In genomic region chr1:176187001-176187400, GRCh38 we compare ENCODE assay signal across 24 cellular contexts. TPM values are rescaled to one million over a fixed set of nuclear protein-coding genes. Genes with fewer than 3 reads are reported as not detected.
DNase-seq lines count a peak whose midpoint lies in the region; ATAC-seq and TF ChIP-seq lines count a peak whose summit lies in the region.
"Had no signal": no experiment of that assay in that cellular context is flagged by ENCODE, and none has a peak within 500 bp of the region (broad histone marks: within the 10 kb centered on the region; RNA-seq: fewer than 3 reads in every experiment).

No MANE protein-coding gene starts in this region.

- H3K27me3 Mint-ChIP-seq in CD4-positive, alpha-beta T cell = no peaks in the 10 kb centered on the region
- H3K27me3 Mint-ChIP-seq in T-helper 17 cell (no peaks in the 10 kb centered on the region), immature natural killer cell (ENCODE audit: low read depth in 3 of 3) (peaks cover 0 to 5% (median 0%) of the 10 kb centered on the region in 3 donors), CD14-positive monocyte (ENCODE audit: low read depth in 3 of 3) (peaks cover 0 to 2% (median 0%) of the 10 kb centered on the region in 3 donors)
- H3K27me3 Mint-ChIP-seq: CD4-positive, alpha-beta memory T cell had no signal

- peaks cover 45% of the 10 kb centered on the region for H3K36me3 Mint-ChIP-seq in CD4-positive, alpha-beta T cell (ENCODE audit: low read depth)
- H3K36me3 Mint-ChIP-seq in T-helper 17 cell (ENCODE audit: low read depth) = peaks cover under 1% of the 10 kb centered on the region
- H3K36me3 Mint-ChIP-seq in immature natural killer cell = peaks cover 0 to 7% (median under 1%) of the 10 kb centered on the region in 3 donors
- peaks cover 9 to 18% of the 10 kb centered on the region in 2 donors for H3K36me3 Mint-ChIP-seq in CD14-positive monocyte

- intact Hi-C loops in CD4-positive, alpha-beta T cell (cut with DNase I, micrococcal nuclease) = no loop called here
- intact Hi-C loops in mucosa of descending colon (cut with DNase I, micrococcal nuclease) (no loop called here), CD14-positive monocyte (cut with micrococcal nuclease) (no loop called here), posterior vena cava (cut with DNase I) (no loop called here)

- H3K4me3 Mint-ChIP-seq in CD4-positive, alpha-beta T cell = no peak overlapping the region
- H3K4me3 Mint-ChIP-seq in T-helper 17 cell = no peak overlapping the region
- no peak overlapping the region for H3K4me3 Mint-ChIP-seq in immature natural killer cell
- no peak overlapping the region for H3K4me3 Mint-ChIP-seq in CD14-positive monocyte

- peaks cover 83% of the 10 kb centered on the region for H3K4me1 Mint-ChIP-seq in CD4-positive, alpha-beta T cell (ENCODE audit: low read depth)
- peaks cover 25% of the 10 kb centered on the region for H3K4me1 Mint-ChIP-seq in T-helper 17 cell
- H3K4me1 Mint-ChIP-seq in immature natural killer cell = peaks cover 48 to 86% of the 10 kb centered on the region in 2 donors
- peaks cover 56% of the 10 kb centered on the region for H3K4me1 Mint-ChIP-seq in CD14-positive monocyte

- no peaks in the 10 kb centered on the region for H3K4me1 ChIP-seq in mucosa of descending colon (ENCODE audit: low read depth)
- H3K4me1 ChIP-seq: BLaER1 had no signal

- CTCF ChIA-PET in CD4-positive, alpha-beta T cell (lab: Charles Lee) = no interaction called here

- POLR2A ChIA-PET in CD4-positive, alpha-beta T cell (lab: Charles Lee) = interaction anchor here (0.9 to 1.0 kb wide), 2 partner anchors 19 to 30 kb away, joined by 3 read pairs; no protein-coding TSS in a partner anchor

- no peak for DNase-seq in CD4-positive, alpha-beta T cell
- peak; percentile 17 for DNase-seq in ELR (ENCODE audit: low read depth)
- DNase-seq in T-helper 17 cell = no peak
- no peak for DNase-seq in mucosa of descending colon
- DNase-seq in immature natural killer cell = no peak
- DNase-seq in T-helper 1 cell = no peak
- no peak for DNase-seq in CD14-positive monocyte (ENCODE audit: low spot score)
- DNase-seq in posterior vena cava (ENCODE audit: low spot score) = no peak
- DNase-seq: CD4-positive, alpha-beta memory T cell; COR-L47; DMS79; GM23248; H7; KG1; NCI-H1092; NCI-H1417 treated with DMSO at 0.1 percent for 48 hours; NCI-H1694 treated with DMSO at 0.1 percent for 48 hours; NCI-H2081; NCI-H2227 treated with DMSO at 0.1 percent for 48 hours; NCI-H526 treated with DMSO at 0.1 percent for 48 hours; SHP77 had no signal

- no peak for ATAC-seq in CD4-positive, alpha-beta T cell (ENCODE audit: poor library complexity)
- no peak for ATAC-seq in T-helper 17 cell
- ATAC-seq in mucosa of descending colon = peak; percentile 30
- ATAC-seq: Panc1 had no signal

- H3K4me3 ChIP-seq in mucosa of descending colon = no peak overlapping the region
- H3K4me3 ChIP-seq: BLaER1, GM23248 had no signal

- H3K27ac Mint-ChIP-seq in CD4-positive, alpha-beta T cell = peak overlapping the region; percentile 53
- H3K27ac Mint-ChIP-seq in T-helper 17 cell (peak overlapping the region; percentile 63), immature natural killer cell (no peak overlapping the region), CD14-positive monocyte (peak overlapping the region in 1 of 7 donors; percentile 89)

- no peaks in the 10 kb centered on the region for H3K27me3 ChIP-seq in CD4-positive, alpha-beta T cell (ENCODE audit: control insufficient read depth, insufficient read depth, low read length)
- H3K27me3 ChIP-seq: BLaER1 had no signal

- H3K9me3 Mint-ChIP-seq in CD4-positive, alpha-beta T cell = no peaks in the 10 kb centered on the region
- no peaks in the 10 kb centered on the region for H3K9me3 Mint-ChIP-seq in immature natural killer cell
- no peaks in the 10 kb centered on the region for H3K9me3 Mint-ChIP-seq in CD14-positive monocyte

- no peak for TF ChIP-seq CTCF in CD4-positive, alpha-beta T cell (IDR thresholded peaks at IDR 0.05)
- TF ChIP-seq CTCF in mucosa of descending colon (IDR thresholded peaks at IDR 0.05) = no peak
- TF ChIP-seq CTCF in CD14-positive monocyte (IDR thresholded peaks at IDR 0.05) = no peak

- H3K27ac ChIP-seq in CD4-positive, alpha-beta T cell (ENCODE audit: low read depth, low read length) = no peak overlapping the region
- H3K27ac ChIP-seq: BLaER1, GM23248, RWPE1 had no signal

- no peaks in the 10 kb centered on the region for H3K36me3 ChIP-seq in mucosa of descending colon (ENCODE audit: low read depth)

- H3K9me3 ChIP-seq in CD4-positive, alpha-beta T cell (ENCODE audit: control insufficient read depth, low read length) = no peaks in the 10 kb centered on the region
- H3K9me3 ChIP-seq in T-helper 17 cell (ENCODE audit: control insufficient read depth, low read length, poor library complexity, severe bottlenecking) (no peaks in the 10 kb centered on the region), mucosa of descending colon (no peaks in the 10 kb centered on the region)
- H3K9me3 ChIP-seq: BLaER1 had no signal

RNA-seq across cellular contexts. Expression of gene COP1, which starts 20.1 kb away (rescaled TPM):
- total RNA-seq in CD4-positive, alpha-beta T cell = 10 to 100 TPM; 38.6 to 42.2 TPM
- 10 to 100 TPM; 43.6 to 46.4 TPM for total RNA-seq in T-helper 17 cell
- 10 to 100 TPM; 51.5 to 51.9 (median 51.9) TPM for total RNA-seq in mucosa of descending colon
- polyA plus RNA-seq in immature natural killer cell = 10 to 100 TPM; 28.3 to 42.2 (median 37.4) TPM
- 10 to 100 TPM; 68.6 to 74.2 TPM for polyA plus RNA-seq in CD14-positive monocyte
- 10 to 100 TPM; 36.7 to 41.5 TPM for total RNA-seq in posterior vena cava

Comparison
In these comparisons a context has a peak if more than half of its experiments do, and no peak if none do; other contexts are left out.
1. H3K27ac Mint-ChIP-seq: peak in CD4-positive, alpha-beta T cell (single experiment) and T-helper 17 cell (single experiment); none in immature natural killer cell (0 of 6).